ENCODE assay signal across 8 cellular contexts in the genomic region with DNA sequence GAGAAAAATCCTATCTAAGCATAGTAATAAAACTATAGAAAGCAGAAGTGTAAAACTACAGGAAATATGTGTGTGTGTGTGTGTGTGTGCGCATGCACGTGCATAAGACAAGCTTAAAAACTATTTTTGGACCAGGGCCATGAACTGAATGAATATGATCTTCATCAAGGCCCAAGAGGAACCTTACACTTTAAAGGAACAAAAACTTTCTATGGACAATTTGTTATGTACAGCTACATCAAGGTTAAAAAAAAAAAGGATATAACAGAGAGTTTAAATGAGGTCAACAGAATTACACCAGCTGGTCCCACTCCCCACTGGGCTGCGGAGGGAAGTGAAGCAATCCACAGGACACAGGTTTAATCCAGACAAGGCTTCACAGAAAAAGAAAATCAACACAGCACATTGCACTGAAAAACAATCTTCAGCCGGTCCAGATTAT.
DNase-seq lines count a peak whose midpoint lies in the region; TF ChIP-seq lines count a peak whose summit lies in the region.

No MANE protein-coding gene starts in this region.

- H2AK5ac ChIP-seq in neuronal stem cell (ENCODE audit: low read depth, low read length): no peak overlapping the region

- no CpG with 5 or more reads among the region's 4 CpGs for WGBS in neuronal stem cell (ENCODE audit: extremely low coverage in 2 of 2, insufficient read length in 2 of 2, insufficient replicate concordance in 1 of 2), 2 donors

- H2BK15ac ChIP-seq in neuronal stem cell (ENCODE audit: low read length): no peak overlapping the region

- no peak overlapping the region for H3K18ac ChIP-seq in neuronal stem cell (ENCODE audit: low read length)

- no peak overlapping the region for H4K91ac ChIP-seq in neuronal stem cell (ENCODE audit: low read depth, low read length, poor library complexity)

- no peaks in the 10 kb centered on the region for H3K79me1 ChIP-seq in neuronal stem cell (ENCODE audit: low read depth, low read length)

- DNase-seq in HCEC 1CT: peak; percentile 12
- peak; percentile 94 for DNase-seq in NOMO-1 treated with DMSO at 0.1 percent for 48 hours (lab: John Stamatoyannopoulos, UW; ENCODE audit: unreplicated experiment)
- DNase-seq in fibroblast of mammary gland (ENCODE audit: low read depth): peak; percentile 37
- peak; percentile 31 for DNase-seq in skeletal muscle cell (ENCODE audit: low read depth)
- DNase-seq in ascending aorta (ENCODE audit: low spot score in 2 of 2): no peak
- no peak for DNase-seq in foreskin melanocyte
- no peak for DNase-seq in neuronal stem cell (ENCODE audit: low spot score)
- no peak for DNase-seq in NCI-H526 (lab: John Stamatoyannopoulos, UW)

- H3K27me3 ChIP-seq in ascending aorta (no peaks in the 10 kb centered on the region), neuronal stem cell (ENCODE audit: control insufficient read depth in 3 of 3, insufficient read depth in 3 of 3, low read depth in 1 of 3, low read length in 3 of 3) (no peaks in the 10 kb centered on the region)

- H3K9ac ChIP-seq in neuronal stem cell (ENCODE audit: low read depth, low read length, poor library complexity): no peak overlapping the region

- no peak overlapping the region for H2BK5ac ChIP-seq in neuronal stem cell (ENCODE audit: low read length)

- no peak overlapping the region for H2AFZ ChIP-seq in neuronal stem cell (ENCODE audit: low read length)

- H3K4ac ChIP-seq in neuronal stem cell (ENCODE audit: low read length): no peak overlapping the region

- H3K9me3 ChIP-seq in ascending aorta (no peaks in the 10 kb centered on the region), neuronal stem cell (replicated peaks in 1 of 2; ENCODE audit: control insufficient read depth in 2 of 2, insufficient read depth in 1 of 2, low read depth in 1 of 2, low read length in 2 of 2) (no peaks in the 10 kb centered on the region)

- H2BK12ac ChIP-seq in neuronal stem cell (ENCODE audit: low read length): no peak overlapping the region

- no peak overlapping the region for H4K8ac ChIP-seq in neuronal stem cell (ENCODE audit: low read depth, low read length)

- TF ChIP-seq CTCF in fibroblast of mammary gland (conservative IDR thresholded peaks at IDR 0.05; ENCODE audit: control insufficient read depth, insufficient read depth, low read depth, low read length) (no peak), ascending aorta (IDR thresholded peaks at IDR 0.05) (no peak)

- intact Hi-C loops in ascending aorta (cut with DNase I): no loop called here

- H3K4me1 ChIP-seq in ascending aorta: peaks cover 0 to 7% of the 10 kb centered on the region in 2 donors
- H3K4me1 ChIP-seq in neuronal stem cell (ENCODE audit: control insufficient read depth in 2 of 2, insufficient read depth in 1 of 2, low read depth in 1 of 2, low read length in 2 of 2): peaks cover 7 to 27% of the 10 kb centered on the region in 2 donors

- H3K4me2 ChIP-seq in neuronal stem cell (ENCODE audit: insufficient read depth, low read length, poor library complexity, severe bottlenecking): no peak overlapping the region

- no peak overlapping the region for H3K23ac ChIP-seq in neuronal stem cell (ENCODE audit: low read depth, low read length, poor library complexity)

- H3K14ac ChIP-seq in neuronal stem cell (ENCODE audit: low read length): no peak overlapping the region

- no peak overlapping the region for H2BK120ac ChIP-seq in neuronal stem cell (ENCODE audit: low read depth, low read length)

- no peak overlapping the region for H3K27ac ChIP-seq in ascending aorta
- no peak overlapping the region for H3K27ac ChIP-seq in neuronal stem cell (replicated peaks; ENCODE audit: low read length)

- H3K4me3 ChIP-seq in fibroblast of mammary gland (ENCODE audit: control insufficient read depth, low read depth, low read length): no peak overlapping the region
- H3K4me3 ChIP-seq in skeletal muscle cell (ENCODE audit: low read depth, low read length): no peak overlapping the region
- no peak overlapping the region for H3K4me3 ChIP-seq in ascending aorta
- H3K4me3 ChIP-seq in neuronal stem cell (ENCODE audit: low read length in 2 of 2): no peak overlapping the region

- no peaks in the 10 kb centered on the region for H3K36me3 ChIP-seq in ascending aorta
- H3K36me3 ChIP-seq in neuronal stem cell (replicated peaks in 1 of 2; ENCODE audit: control insufficient read depth in 2 of 2, insufficient read depth in 2 of 2, low read length in 2 of 2): no peaks in the 10 kb centered on the region

Comparison
In these comparisons a context has a peak if more than half of its experiments do, and no peak if none do; other contexts are left out.
1. DNase-seq: peak in HCEC 1CT (single experiment), NOMO-1 treated with DMSO at 0.1 percent for 48 hours (single experiment), fibroblast of mammary gland (single experiment) and skeletal muscle cell (single experiment); none in ascending aorta (0 of 2), foreskin melanocyte (single experiment), neuronal stem cell (single experiment) and NCI-H526 (0 of 2).